Comparison of ENCODE assay signal across 9 cellular contexts in the genomic region with DNA sequence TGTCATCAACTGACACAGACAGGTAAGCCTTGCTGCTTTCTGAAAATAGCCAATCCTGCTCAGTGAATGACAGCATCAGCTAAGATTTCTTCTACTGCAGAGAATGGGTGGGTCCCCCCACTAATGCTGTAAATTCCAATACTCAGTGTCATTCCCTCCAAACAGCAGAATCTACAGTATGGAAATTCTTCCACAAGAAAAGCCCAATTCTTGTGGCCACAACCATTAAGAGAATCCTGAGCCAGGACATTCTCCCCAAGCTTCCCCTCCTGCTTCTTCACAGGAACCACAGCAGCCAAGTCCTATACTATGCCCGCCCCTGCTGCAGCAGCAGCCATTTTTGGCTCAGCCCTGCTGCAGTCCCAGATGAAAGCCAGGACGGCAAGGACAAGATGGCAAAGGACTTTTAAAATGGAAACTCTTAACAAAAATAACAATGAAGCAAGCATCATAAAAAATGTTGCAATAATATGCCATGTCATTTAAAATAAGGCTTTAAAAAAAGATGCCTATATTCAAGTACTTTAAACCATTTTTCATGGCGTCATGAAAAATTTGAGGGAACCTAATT. TPM values are rescaled to one million over a fixed set of nuclear protein-coding genes. Genes with fewer than 3 reads are reported as not detected.
A peak's percentile ranks its signal among the peaks of the same experiment; 100 is the strongest.
DNase-seq lines count a peak whose midpoint lies in the region; ATAC-seq and TF ChIP-seq lines count a peak whose summit lies in the region.
"Had no signal": no experiment of that assay in that cellular context is flagged by ENCODE, and none has a peak within 500 bp of the region (broad histone marks: within the 10 kb centered on the region; RNA-seq: fewer than 3 reads in every experiment).

No MANE protein-coding gene starts in this region.

- H3K9ac ChIP-seq in stomach smooth muscle (ENCODE audit: low read length in 2 of 2) = peak overlapping the region in 1 of 2 donors; percentile 30

- H3K27me3 ChIP-seq in stomach smooth muscle (ENCODE audit: control insufficient read depth in 1 of 2, insufficient read depth in 2 of 2, low read length in 2 of 2) = no peaks in the 10 kb centered on the region

- no peaks in the 10 kb centered on the region for H3K36me3 ChIP-seq in stomach smooth muscle (ENCODE audit: control insufficient read depth in 2 of 2, insufficient read depth in 2 of 2, low read length in 2 of 2)
- H3K36me3 ChIP-seq: thoracic aorta had no signal

- peak overlapping the region; percentile 99 for H3K27ac Mint-ChIP-seq in HFFc6
- H3K27ac Mint-ChIP-seq in brain = peak overlapping the region; percentile 75 to 97 (median 92)

- no peaks in the 10 kb centered on the region for H3K9me3 Mint-ChIP-seq in HFFc6
- H3K9me3 Mint-ChIP-seq in brain = no peaks in the 10 kb centered on the region

- peak overlapping the region in 1 of 2 donors; percentile 47 for H3K4me3 ChIP-seq in stomach smooth muscle (ENCODE audit: low read length in 2 of 2)
- H3K4me3 ChIP-seq: thoracic aorta had no signal

- H3K36me3 Mint-ChIP-seq in HFFc6 (ENCODE audit: low read depth) (peaks cover 4% of the 10 kb centered on the region; the same call in 1 of the 2 replicates), brain (peaks cover 23% of the 10 kb centered on the region)

- ATAC-seq in GM18517 (IDR thresholded peaks at IDR 0.05; ENCODE audit: unreplicated experiment) = no peak
- no peak for ATAC-seq in HG03175 (IDR thresholded peaks at IDR 0.05; ENCODE audit: unreplicated experiment)

- H3K27me3 Mint-ChIP-seq in HFFc6 (ENCODE audit: insufficient read depth) = peaks cover 3% of the 10 kb centered on the region
- H3K27me3 Mint-ChIP-seq in brain = no peaks in the 10 kb centered on the region

- H3K4me3 Mint-ChIP-seq in HFFc6 (peak overlapping the region; percentile 72), brain (peak overlapping the region; percentile 32 to 74 (median 68))

- no peaks in the 10 kb centered on the region for H3K9me3 ChIP-seq in stomach smooth muscle (ENCODE audit: control insufficient read depth in 2 of 2, low read length in 2 of 2)
- H3K9me3 ChIP-seq: thoracic aorta had no signal

- peak; percentile 98 for DNase-seq in HFFc6
- DNase-seq in iris pigment epithelial cell (ENCODE audit: low read depth) = peak; percentile 94
- no peak for DNase-seq in activated CD4-positive, alpha-beta T cell treated with anti-CD3 and anti-CD28 coated beads, Interleukin-2, amount 50 U/mL, for 4 hours
- no peak for DNase-seq in NCI-H1417 treated with DMSO at 0.1 percent for 48 hours (lab: John Stamatoyannopoulos, UW)

- peak overlapping the region; percentile 64 for H3K27ac ChIP-seq in stomach smooth muscle (ENCODE audit: low read length)

- TF ChIP-seq CTCF in HFFc6 (IDR thresholded peaks at IDR 0.05) (no peak), brain (conservative IDR thresholded peaks at IDR 0.05) (no peak)

- H3K4me1 Mint-ChIP-seq in HFFc6 (ENCODE audit: low read depth) = peaks cover 55% of the 10 kb centered on the region
- peaks cover 55% of the 10 kb centered on the region for H3K4me1 Mint-ChIP-seq in brain

- peaks cover 15% of the 10 kb centered on the region for H3K4me1 ChIP-seq in stomach smooth muscle (ENCODE audit: control insufficient read depth, insufficient read depth, low read length)

RNA-seq across cellular contexts. Expression of gene EIF4G3, which starts 26.8 kb away (rescaled TPM):
- total RNA-seq in HFFc6 (2021; fragmentation: NEBNext Ultra II Directional; extraction: Animal tissue kit (Norgen Biotek cat#: 25700)) = 10 to 100 TPM; 79.5 to 88.6 (median 82.0) TPM
- 44.0 TPM for polyA plus RNA-seq in brain (ENCODE audit: insufficient read depth, low read depth, low replicate concordance)

Comparison
In these comparisons a context has a peak if more than half of its experiments do, and no peak if none do; other contexts are left out.
1. DNase-seq: peak in HFFc6 (single experiment) and iris pigment epithelial cell (single experiment); none in activated CD4-positive, alpha-beta T cell treated with anti-CD3 and anti-CD28 coated beads, Interleukin-2, amount 50 U/mL, for 4 hours (0 of 2) and NCI-H1417 treated with DMSO at 0.1 percent for 48 hours (single experiment).